ENCODE assay signal across 10 cellular contexts in genomic region chr11:43576834-43577521, GRCh38.
DNase-seq lines count a peak whose midpoint lies in the region; ATAC-seq and TF ChIP-seq lines count a peak whose summit lies in the region.
"Had no signal": no experiment of that assay in that cellular context is flagged by ENCODE, and none has a peak within 500 bp of the region (broad histone marks: within the 10 kb centered on the region; RNA-seq: fewer than 3 reads in every experiment).

No MANE protein-coding gene starts in this region.

- POLR2A ChIA-PET in A673 (lab: Charles Lee; ENCODE audit: low non-redundant PET): no interaction called here

- BruUV-seq in A673 (replicated peaks; lab: Mats Ljungman, UMichigan): no TSS peak

- DNase-seq in A673 (ENCODE audit: low spot score) (peak; percentile 88), ELR (ENCODE audit: low read depth) (peak; percentile 75), RPMI7951 (ENCODE audit: low read depth) (peak; percentile 47), fibroblast of the aortic adventitia (ENCODE audit: low read depth) (peak; percentile 53), retina (peak; percentile 82), activated gamma-delta T cell treated with Interleukin-2 at 50 U/mL for 16 hours (no peak)

- peaks cover 98% of the 10 kb centered on the region for H3K27me3 ChIP-seq in A673 (replicated peaks; ENCODE audit: insufficient read depth, low read depth, low read length, poor library complexity)

- TF ChIP-seq CTCF in A673 (conservative IDR thresholded peaks at IDR 0.05; ENCODE audit: low read depth, low read length): peak; percentile 59
- peak; percentile 56 for TF ChIP-seq CTCF in fibroblast of the aortic adventitia (IDR thresholded peaks at IDR 0.05; ENCODE audit: insufficient read depth, low read length)

- no peak overlapping the region for H3K27ac ChIP-seq in A673 (ENCODE audit: low read depth, low read length, poor library complexity, severe bottlenecking)
- H3K27ac ChIP-seq: HL-60, upper lobe of left lung had no signal

- H3K4me3 ChIP-seq in A673 (ENCODE audit: low read depth, low read length, poor library complexity, severe bottlenecking) (peak overlapping the region; percentile 39), fibroblast of the aortic adventitia (ENCODE audit: low read depth, low read length) (peak overlapping the region; percentile 55)
- H3K4me3 ChIP-seq: upper lobe of left lung had no signal

- H3K4me1 ChIP-seq in A673 (ENCODE audit: insufficient read depth, low read length, poor library complexity, severe bottlenecking): peaks cover 52% of the 10 kb centered on the region

- intact Hi-C loops in A673 (cut with micrococcal nuclease; ENCODE audit: unreplicated experiment): loop anchor here (1.0 to 5.0 kb wide), 2 partner anchors 105 to 234 kb away; partner anchors contain the start of gene HSD17B12

- H3K36me3 ChIP-seq in A673 (ENCODE audit: insufficient read depth, low read length, poor library complexity, severe bottlenecking): no peaks in the 10 kb centered on the region
- H3K36me3 ChIP-seq: upper lobe of left lung had no signal

- H3K9me3 ChIP-seq in A673 (ENCODE audit: low read depth, low read length, poor library complexity, severe bottlenecking): no peaks in the 10 kb centered on the region
- H3K9me3 ChIP-seq: upper lobe of left lung had no signal

- CTCF ChIA-PET in A673 (lab: Charles Lee): interaction anchor here (0.5 to 3.2 kb wide), 3 partner anchors 10 to 275 kb away, joined by 4 to 19 read pairs (median 12); no protein-coding TSS in a partner anchor

- ATAC-seq in HG03108 (IDR thresholded peaks at IDR 0.05; ENCODE audit: unreplicated experiment): no peak
- no peak for ATAC-seq in GM21576 (IDR thresholded peaks at IDR 0.05; ENCODE audit: unreplicated experiment)
